26 cellular contexts compared by ENCODE assay signal in the genomic region with DNA sequence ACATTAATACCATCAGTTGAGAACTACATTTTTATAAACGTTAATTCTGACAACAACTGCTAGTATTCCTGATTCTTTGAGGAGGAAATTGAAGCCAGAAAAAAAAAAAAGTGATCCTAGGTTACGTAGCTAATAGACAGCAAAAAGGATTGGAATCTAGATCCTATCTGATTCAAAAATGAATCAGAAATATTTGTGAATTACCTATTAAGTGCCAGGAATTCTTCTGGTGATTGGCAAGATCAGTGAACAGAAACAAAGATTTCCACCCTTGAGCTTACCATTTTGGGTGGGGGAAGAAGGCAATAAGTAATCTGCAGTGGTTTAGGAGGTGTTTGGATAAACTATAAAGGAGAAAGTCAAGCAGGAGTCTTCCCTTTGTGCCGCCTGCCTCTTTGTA.
"Had no signal": no experiment of that assay in that cellular context is flagged by ENCODE, and none has a peak within 500 bp of the region (broad histone marks: within the 10 kb centered on the region; RNA-seq: fewer than 3 reads in every experiment).

No MANE protein-coding gene starts in this region.

- H3K4me1 Mint-ChIP-seq: natural killer cell; stimulated activated effector memory CD8-positive, alpha-beta T cell treated with anti-CD3 and anti-CD28 coated beads, Interleukin-12 subunit alpha, Interleukin-12 subunit beta, amount 100 ng/mL, for 72 hours; stimulated activated naive B cell treated with anti-CD40 and anti-IgM and Interleukin-4, amounts not matched to agents 10 μg/mL and 1 μg/mL and 100 μg/mL, for 72 hours had no signal

- H3K27ac ChIP-seq: ovary, parathyroid adenoma, prostate gland, sigmoid colon, stomach, thoracic aorta, thyroid gland, tibial nerve, upper lobe of left lung, vagina had no signal

- H3K9me3 Mint-ChIP-seq: natural killer cell, nephron had no signal

- H3K4me1 ChIP-seq: parathyroid adenoma, prostate gland, sigmoid colon, thyroid gland, tibial nerve, upper lobe of left lung, vagina had no signal

- H3K27ac Mint-ChIP-seq: naive thymus-derived CD4-positive, alpha-beta T cell; natural killer cell; stimulated activated effector memory CD8-positive, alpha-beta T cell treated with anti-CD3 and anti-CD28 coated beads, Interleukin-12 subunit alpha, Interleukin-12 subunit beta, amount 100 ng/mL, for 72 hours; stimulated activated naive B cell treated with anti-CD40 and anti-IgM and Interleukin-4, amounts not matched to agents 10 μg/mL and 1 μg/mL and 100 μg/mL, for 72 hours; stimulated activated naive CD8-positive, alpha-beta T cell treated with anti-CD3 and anti-CD28 coated beads, Interleukin-15, Interleukin-2, amounts not matched to agents 100 ng/mL and 50 ng/mL, for 24 hours had no signal

- H3K4me3 ChIP-seq: ovary, prostate gland, right lobe of liver, sigmoid colon, stomach, thoracic aorta, thyroid gland, tibial nerve, upper lobe of left lung, vagina had no signal

- H3K79me2 ChIP-seq: parathyroid adenoma had no signal

- DNase-seq: naive thymus-derived CD4-positive, alpha-beta T cell; natural killer cell; occipital lobe; ovary; posterior cingulate gyrus; right cardiac atrium; sigmoid colon; small intestine; stimulated activated CD4-positive, alpha-beta T cell treated with anti-CD3 and anti-CD28 coated beads, Interleukin-15, amount 100 ng/mL, for 24 hours; stimulated activated CD4-positive, alpha-beta T cell treated with anti-CD3 and anti-CD28 coated beads, Interleukin-2, amount 100 ng/mL, for 24 hours; stimulated activated CD4-positive, alpha-beta T cell treated with anti-CD3 and anti-CD28 coated beads, Interleukin-2, amount 100 ng/mL, for 48 hours; stimulated activated CD4-positive, alpha-beta T cell treated with anti-CD3 and anti-CD28 coated beads, Interleukin-4, amount 100 ng/mL, for 24 hours; stimulated activated naive B cell treated with anti-CD40 and anti-IgM and Interleukin-4, amounts not matched to agents 10 μg/mL and 1 μg/mL and 100 μg/mL, for 72 hours; stimulated activated naive CD4-positive, alpha-beta T cell treated with Interleukin-2 at 50 U/mL for 16 hours; thyroid gland; upper lobe of left lung had no signal

- H3K9ac ChIP-seq: parathyroid adenoma had no signal

- H3K9me3 ChIP-seq: ovary, prostate gland, right lobe of liver, sigmoid colon, stomach, thoracic aorta, thyroid gland, tibial nerve, upper lobe of left lung, vagina had no signal

- H3K36me3 Mint-ChIP-seq: naive thymus-derived CD4-positive, alpha-beta T cell; natural killer cell; stimulated activated effector memory CD8-positive, alpha-beta T cell treated with anti-CD3 and anti-CD28 coated beads, Interleukin-12 subunit alpha, Interleukin-12 subunit beta, amount 100 ng/mL, for 72 hours; stimulated activated naive B cell treated with anti-CD40 and anti-IgM and Interleukin-4, amounts not matched to agents 10 μg/mL and 1 μg/mL and 100 μg/mL, for 72 hours had no signal

- H3K36me3 ChIP-seq: ovary, prostate gland, right lobe of liver, sigmoid colon, stomach, thoracic aorta, thyroid gland, tibial nerve, upper lobe of left lung, vagina had no signal

- H3K4me3 Mint-ChIP-seq: naive thymus-derived CD4-positive, alpha-beta T cell; natural killer cell; nephron; stimulated activated effector memory CD8-positive, alpha-beta T cell treated with anti-CD3 and anti-CD28 coated beads, Interleukin-12 subunit alpha, Interleukin-12 subunit beta, amount 100 ng/mL, for 72 hours; stimulated activated naive B cell treated with anti-CD40 and anti-IgM and Interleukin-4, amounts not matched to agents 10 μg/mL and 1 μg/mL and 100 μg/mL, for 72 hours; stimulated activated naive CD8-positive, alpha-beta T cell treated with anti-CD3 and anti-CD28 coated beads, Interleukin-15, Interleukin-2, amounts not matched to agents 100 ng/mL and 50 ng/mL, for 24 hours had no signal

- H2AFZ ChIP-seq: parathyroid adenoma had no signal

- H3K27me3 ChIP-seq: ovary, right lobe of liver, sigmoid colon, stomach, thyroid gland, tibial nerve, upper lobe of left lung, vagina had no signal

- ATAC-seq: naive thymus-derived CD4-positive, alpha-beta T cell; natural killer cell; right cardiac atrium; stimulated activated effector memory CD8-positive, alpha-beta T cell treated with anti-CD3 and anti-CD28 coated beads, Interleukin-12 subunit alpha, Interleukin-12 subunit beta, amount 100 ng/mL, for 72 hours; stimulated activated naive B cell treated with anti-CD40 and anti-IgM and Interleukin-4, amounts not matched to agents 10 μg/mL and 1 μg/mL and 100 μg/mL, for 72 hours had no signal
